In genomic region chr18:9172506-9173127, GRCh38 we compare ENCODE assay signal across 30 cellular contexts. TPM values are rescaled to one million over a fixed set of nuclear protein-coding genes. Genes with fewer than 3 reads are reported as not detected.
DNase-seq lines count a peak whose midpoint lies in the region; ATAC-seq and TF ChIP-seq lines count a peak whose summit lies in the region.
"Had no signal": no experiment of that assay in that cellular context is flagged by ENCODE, and none has a peak within 500 bp of the region (broad histone marks: within the 10 kb centered on the region; RNA-seq: fewer than 3 reads in every experiment).

No MANE protein-coding gene starts in this region.

- TF ChIP-seq CTCF in left lung (IDR thresholded peaks at IDR 0.05) (no peak), upper lobe of right lung (IDR thresholded peaks at IDR 0.05) (no peak)

- H3K36me3 ChIP-seq in left lung (no peaks in the 10 kb centered on the region), upper lobe of right lung (no peaks in the 10 kb centered on the region)
- peaks cover 6% of the 10 kb centered on the region for H3K36me3 ChIP-seq in effector memory CD4-positive, alpha-beta T cell (ENCODE audit: control insufficient read depth, insufficient read depth, low read length)
- H3K36me3 ChIP-seq: MG63, neural progenitor cell, Peyer's patch, tibial artery had no signal

- H3K27ac Mint-ChIP-seq in activated naive CD4-positive, alpha-beta T cell treated with anti-CD3 and anti-CD28 coated beads, Interleukin-2, amount 50 U/mL, for 24 hours: peak overlapping the region; percentile 1
- no peak overlapping the region for H3K27ac Mint-ChIP-seq in activated naive CD4-positive, alpha-beta T cell treated with anti-CD3 and anti-CD28 coated beads, Interleukin-2, amount 10 ng/mL, durations not matched to agents 7 days and 5 days
- peak overlapping the region; percentile 33 to 78 for H3K27ac Mint-ChIP-seq in T-cell
- H3K27ac Mint-ChIP-seq: activated B cell treated with CpG ODN at 0.5 μM for 24 hours, neural progenitor cell, progenitor cell of endocrine pancreas had no signal

- no peaks in the 10 kb centered on the region for H3K27me3 Mint-ChIP-seq in activated naive CD4-positive, alpha-beta T cell treated with anti-CD3 and anti-CD28 coated beads, Interleukin-2, amount 50 U/mL, for 24 hours
- no peaks in the 10 kb centered on the region for H3K27me3 Mint-ChIP-seq in activated naive CD4-positive, alpha-beta T cell treated with anti-CD3 and anti-CD28 coated beads, Interleukin-2, amount 10 ng/mL, durations not matched to agents 7 days and 5 days
- H3K27me3 Mint-ChIP-seq in T-cell: no peaks in the 10 kb centered on the region
- H3K27me3 Mint-ChIP-seq: activated B cell treated with CpG ODN at 0.5 μM for 24 hours, progenitor cell of endocrine pancreas had no signal

- peak overlapping the region; percentile 33 for H3K4me3 Mint-ChIP-seq in activated naive CD4-positive, alpha-beta T cell treated with anti-CD3 and anti-CD28 coated beads, Interleukin-2, amount 50 U/mL, for 24 hours
- H3K4me3 Mint-ChIP-seq in activated naive CD4-positive, alpha-beta T cell treated with anti-CD3 and anti-CD28 coated beads, Interleukin-2, amount 10 ng/mL, durations not matched to agents 7 days and 5 days: no peak overlapping the region
- H3K4me3 Mint-ChIP-seq in T-cell: peak overlapping the region in 2 of 3 donors; percentile 18 to 59
- H3K4me3 Mint-ChIP-seq: activated B cell treated with CpG ODN at 0.5 μM for 24 hours, neural progenitor cell had no signal

- ATAC-seq in T-cell (replicated peaks in 1 of 4): no peak
- ATAC-seq in left lung: peak; percentile 26
- ATAC-seq in upper lobe of right lung: peak; percentile 56
- no peak for ATAC-seq in GM18858 (IDR thresholded peaks at IDR 0.05; ENCODE audit: unreplicated experiment)
- ATAC-seq: sciatic nerve; stimulated activated naive CD8-positive, alpha-beta T cell treated with anti-CD3 and anti-CD28 coated beads, Interleukin-15, Interleukin-2, amounts not matched to agents 100 U/mL and 50 U/mL, for 24 hours had no signal

- H3K27me3 ChIP-seq in left lung (no peaks in the 10 kb centered on the region), upper lobe of right lung (no peaks in the 10 kb centered on the region)
- no peaks in the 10 kb centered on the region for H3K27me3 ChIP-seq in effector memory CD4-positive, alpha-beta T cell (replicated peaks; ENCODE audit: control insufficient read depth, insufficient read depth, low read length, poor library complexity, severe bottlenecking)
- H3K27me3 ChIP-seq: BLaER1 treated with 17β-estradiol and CSF1 and Interleukin-3, amounts not matched to agents 10 nM and 100 nM; MG63; neural progenitor cell; Peyer's patch; tibial artery had no signal

- intact Hi-C loops in left lung (cut with DNase I): no loop called here
- intact Hi-C loops in upper lobe of right lung (cut with DNase I): no loop called here

- H3K4me3 ChIP-seq in left lung (no peak overlapping the region), upper lobe of right lung (no peak overlapping the region)
- no peak overlapping the region for H3K4me3 ChIP-seq in effector memory CD4-positive, alpha-beta T cell (ENCODE audit: insufficient read depth, low read depth, low read length, poor library complexity, severe bottlenecking)
- H3K4me3 ChIP-seq: BLaER1 treated with 17β-estradiol and CSF1 and Interleukin-3, amounts not matched to agents 10 nM and 100 nM; MG63; neural progenitor cell; Peyer's patch; tibial artery had no signal

- peaks cover 6 to 58% of the 10 kb centered on the region in 2 donors for H3K4me1 ChIP-seq in left lung
- H3K4me1 ChIP-seq in upper lobe of right lung: peaks cover 30% of the 10 kb centered on the region
- H3K4me1 ChIP-seq in effector memory CD4-positive, alpha-beta T cell (ENCODE audit: control insufficient read depth, insufficient read depth, low read length, poor library complexity, severe bottlenecking): peaks cover 11% of the 10 kb centered on the region
- H3K4me1 ChIP-seq: neural progenitor cell had no signal

- peaks cover 25% of the 10 kb centered on the region for H3K36me3 Mint-ChIP-seq in activated naive CD4-positive, alpha-beta T cell treated with anti-CD3 and anti-CD28 coated beads, Interleukin-2, amount 50 U/mL, for 24 hours
- peaks cover 49% of the 10 kb centered on the region for H3K36me3 Mint-ChIP-seq in activated naive CD4-positive, alpha-beta T cell treated with anti-CD3 and anti-CD28 coated beads, Interleukin-2, amount 10 ng/mL, durations not matched to agents 7 days and 5 days
- peaks cover 39% of the 10 kb centered on the region for H3K36me3 Mint-ChIP-seq in T-cell

- peaks cover 86% of the 10 kb centered on the region for H3K4me1 Mint-ChIP-seq in activated naive CD4-positive, alpha-beta T cell treated with anti-CD3 and anti-CD28 coated beads, Interleukin-2, amount 50 U/mL, for 24 hours
- peaks cover 19% of the 10 kb centered on the region for H3K4me1 Mint-ChIP-seq in activated naive CD4-positive, alpha-beta T cell treated with anti-CD3 and anti-CD28 coated beads, Interleukin-2, amount 10 ng/mL, durations not matched to agents 7 days and 5 days
- H3K4me1 Mint-ChIP-seq in T-cell: peaks cover 87 to 92% (median 89%) of the 10 kb centered on the region in 3 donors
- H3K4me1 Mint-ChIP-seq: neural progenitor cell had no signal

- H3K9me3 Mint-ChIP-seq in activated naive CD4-positive, alpha-beta T cell treated with anti-CD3 and anti-CD28 coated beads, Interleukin-2, amount 50 U/mL, for 24 hours: no peaks in the 10 kb centered on the region
- H3K9me3 Mint-ChIP-seq in activated naive CD4-positive, alpha-beta T cell treated with anti-CD3 and anti-CD28 coated beads, Interleukin-2, amount 10 ng/mL, durations not matched to agents 7 days and 5 days: peaks cover 18% of the 10 kb centered on the region
- H3K9me3 Mint-ChIP-seq in T-cell: peaks cover 0 to 6% (median 4%) of the 10 kb centered on the region in 3 donors

- POLR2A ChIA-PET in T-cell (lab: Charles Lee): interaction anchor here in 1 of 2 donors (0.6 kb wide), 1 partner anchor 59 kb away, joined by 7 read pairs; no protein-coding TSS in a partner anchor

- no peak for DNase-seq in activated naive CD4-positive, alpha-beta T cell treated with anti-CD3 and anti-CD28 coated beads, Interleukin-2, amount 10 ng/mL, durations not matched to agents 7 days and 5 days
- DNase-seq in T-cell (no peak), left lung (no peak), upper lobe of right lung (no peak), ureter (ENCODE audit: low spot score) (no peak)
- no peak for DNase-seq in effector memory CD4-positive, alpha-beta T cell
- DNase-seq: activated B cell treated with CpG ODN at 0.5 μM for 24 hours; activated CD4-positive, alpha-beta T cell treated with anti-CD3 and anti-CD28 coated beads, Interleukin-2, amount 50 U/mL, for 4 hours; activated naive CD4-positive, alpha-beta T cell treated with Interleukin-2 at 50 U/mL for 16 hours; amygdala; effector CD8-positive, alpha-beta T cell; KG1; MG63; midbrain; NCI-H1417; NCI-H2029 treated with DMSO at 0.1 percent for 48 hours; NCI-H2227 treated with DMSO at 0.1 percent for 48 hours; NCI-H69; Peyer's patch; SHP77 treated with DMSO at 0.1 percent for 48 hours; stimulated activated CD4-positive, alpha-beta T cell treated with anti-CD3 and anti-CD28 coated beads, Interleukin-15, amount 100 ng/mL, for 24 hours; stimulated activated naive CD8-positive, alpha-beta T cell treated with anti-CD3 and anti-CD28 coated beads, Interleukin-15, Interleukin-2, amounts not matched to agents 100 U/mL and 50 U/mL, for 24 hours; SW 1271; tibial artery had no signal

- H3K27ac ChIP-seq in left lung (peak overlapping the region in 1 of 2 donors; percentile 45), upper lobe of right lung (no peak overlapping the region)
- no peak overlapping the region for H3K27ac ChIP-seq in effector memory CD4-positive, alpha-beta T cell (ENCODE audit: insufficient read depth, low read length, poor library complexity, severe bottlenecking)
- H3K27ac ChIP-seq: BLaER1 treated with 17β-estradiol and CSF1 and Interleukin-3, amounts not matched to agents 10 nM and 100 nM; neural progenitor cell; Peyer's patch; tibial artery had no signal

- CTCF ChIA-PET in activated naive CD4-positive, alpha-beta T cell treated with anti-CD3 and anti-CD28 coated beads, Interleukin-2, amount 10 ng/mL, durations not matched to agents 7 days and 5 days (lab: Charles Lee): no interaction called here
- CTCF ChIA-PET in T-cell (lab: Charles Lee): interaction anchor here in 1 of 2 donors (0.7 kb wide), 2 partner anchors 8 to 63 kb away, joined by 3 to 4 read pairs; no protein-coding TSS in a partner anchor

- H3K9me3 ChIP-seq in left lung (no peaks in the 10 kb centered on the region), upper lobe of right lung (no peaks in the 10 kb centered on the region)
- no peaks in the 10 kb centered on the region for H3K9me3 ChIP-seq in effector memory CD4-positive, alpha-beta T cell (ENCODE audit: control insufficient read depth, low read length)
- H3K9me3 ChIP-seq: MG63, Peyer's patch, tibial artery had no signal

RNA-seq across cellular contexts. Expression of gene ANKRD12, which starts 36.0 kb away (rescaled TPM):
- total RNA-seq in T-cell: 100 to 1,000 TPM; 183 to 211 (median 199) TPM
- 10 to 100 TPM; 47.6 to 64.3 TPM for total RNA-seq in left lung
- total RNA-seq in upper lobe of right lung: 74.2 TPM
- total RNA-seq in ureter: 91.7 TPM

Comparison
In these comparisons a context has a peak if more than half of its experiments do, and no peak if none do; other contexts are left out.
1. ATAC-seq: peak in left lung (single experiment) and upper lobe of right lung (single experiment); none in T-cell (0 of 4) and GM18858 (single experiment).